10 cellular contexts compared by ENCODE assay signal in genomic region chr4:141046255-141046654, GRCh38.
DNase-seq lines count a peak whose midpoint lies in the region; ATAC-seq, FAIRE-seq and TF ChIP-seq lines count a peak whose summit lies in the region.
"Had no signal": no experiment of that assay in that cellular context is flagged by ENCODE, and none has a peak within 500 bp of the region (broad histone marks: within the 10 kb centered on the region; RNA-seq: fewer than 3 reads in every experiment).

No MANE protein-coding gene starts in this region.

- FAIRE-seq in bronchial epithelial cell (lab: Jason Lieb, UNC), result no peak
- FAIRE-seq in HepG2 (lab: Jason Lieb, UNC), result no peak

- H3K4me1 ChIP-seq in breast epithelium (no peaks in the 10 kb centered on the region), HepG2 (ENCODE audit: insufficient read depth, low read length) (no peaks in the 10 kb centered on the region), transverse colon (peaks cover 0 to 8% (median 4%) of the 10 kb centered on the region in 4 donors)

- POLR2A ChIA-PET in MCF 10A (lab: Yijun Ruan, JAX) (interaction anchor here (0.6 to 1.3 kb wide), 4 partner anchors 9 to 191 kb away, joined by 3 read pairs; no protein-coding TSS in a partner anchor), HepG2 (lab: Yijun Ruan, JAX) (no interaction called here)

- no peaks in the 10 kb centered on the region for H3K36me3 Mint-ChIP-seq in MCF 10A (ENCODE audit: insufficient read depth, unreplicated experiment)

- H3K9me3 ChIP-seq in breast epithelium, result peaks cover 6 to 9% of the 10 kb centered on the region in 2 donors
- H3K9me3 ChIP-seq in HepG2 (ENCODE audit: low read length), result peaks cover 12% of the 10 kb centered on the region
- no peaks in the 10 kb centered on the region for H3K9me3 ChIP-seq in transverse colon

- H3K4me2 ChIP-seq in HepG2 (ENCODE audit: low read depth, low read length), result no peak overlapping the region

- H3K4me3 ChIP-seq in breast epithelium (no peak overlapping the region), bronchial epithelial cell (ENCODE audit: low read depth, low read length) (no peak overlapping the region), HepG2 (replicated peaks in 1 of 3; ENCODE audit: insufficient read depth in 1 of 3, low read depth in 2 of 3, low read length in 3 of 3) (no peak overlapping the region), transverse colon (no peak overlapping the region)

- TF ChIP-seq CTCF in MCF 10A (IDR thresholded peaks at IDR 0.05; ENCODE audit: unreplicated experiment) (no peak), breast epithelium (IDR thresholded peaks at IDR 0.05) (no peak), bronchial epithelial cell (IDR thresholded peaks at IDR 0.05; ENCODE audit: insufficient read depth, low read length, severe bottlenecking) (no peak), HepG2 (CRISPR knock-in tag; IDR thresholded peaks at IDR 0.05) (no peak), transverse colon (IDR thresholded peaks at IDR 0.05) (no peak)

- H2AFZ ChIP-seq in HepG2 (ENCODE audit: low read length), result no peak overlapping the region

- no peaks in the 10 kb centered on the region for H4K20me1 ChIP-seq in HepG2 (ENCODE audit: insufficient read depth, low read length)

- no TSS peak for BruUV-seq in MCF 10A (replicated peaks; lab: Mats Ljungman, UMichigan)
- no TSS peak for BruUV-seq in HepG2 (replicated peaks; lab: Mats Ljungman, UMichigan)

- no peaks in the 10 kb centered on the region for H3K9me3 Mint-ChIP-seq in MCF 10A (ENCODE audit: unreplicated experiment)

- no peaks in the 10 kb centered on the region for H3K79me2 ChIP-seq in HepG2 (ENCODE audit: insufficient read depth, low read length)

- TF ChIP-seq POLR2A in breast epithelium (IDR thresholded peaks at IDR 0.05) (no peak), HepG2 (IDR thresholded peaks at IDR 0.05; ENCODE audit: insufficient read depth in 1 of 2, low read depth in 2 of 2, low read length in 2 of 2) (no peak), transverse colon (IDR thresholded peaks at IDR 0.05) (no peak)

- no peak overlapping the region for H3K27ac Mint-ChIP-seq in MCF 10A (ENCODE audit: low read depth, unreplicated experiment)

- H3K27me3 ChIP-seq in breast epithelium, result no peaks in the 10 kb centered on the region
- H3K27me3 ChIP-seq in bronchial epithelial cell (ENCODE audit: control insufficient read depth, insufficient read depth, low read length), result no peaks in the 10 kb centered on the region
- no peaks in the 10 kb centered on the region for H3K27me3 ChIP-seq in HepG2 (ENCODE audit: control insufficient read depth in 1 of 2, insufficient read depth in 2 of 2, low read length in 2 of 2)
- no peaks in the 10 kb centered on the region for H3K27me3 ChIP-seq in transverse colon

- no peak overlapping the region for H3K9ac ChIP-seq in HepG2 (ENCODE audit: insufficient read depth, low read depth, low read length)

- no peak overlapping the region for H3K4me3 Mint-ChIP-seq in MCF 10A (ENCODE audit: unreplicated experiment)

- no peak for TF ChIP-seq RAD21 in HepG2 (CRISPR knock-in tag; IDR thresholded peaks at IDR 0.05)

- no peak overlapping the region for H3K27ac ChIP-seq in breast epithelium
- H3K27ac ChIP-seq in HepG2 (ENCODE audit: extremely low read length, insufficient read depth, low read length), result no peak overlapping the region
- peak overlapping the region; percentile 49 to 65 (median 60) for H3K27ac ChIP-seq in transverse colon

- in situ Hi-C loops in HepG2 (cut with HindIII; ENCODE audit: extremely low pct_ligation_motif_present, low pct_unique_long_range_greater_than_20kb) (no loop called here), transverse colon (cut with MboI; ENCODE audit: low pct_ligation_motif_present in 1 of 4, low pct_unique_long_range_greater_than_20kb in 1 of 4, low sequenced_read_pairs in 3 of 4) (no loop called here)

- CTCF ChIA-PET in MCF 10A (lab: Yijun Ruan, JAX) (interaction anchor here (0.8 to 1.2 kb wide), 2 partner anchors 10 to 113 kb away, joined by 3 to 4 read pairs; no protein-coding TSS in a partner anchor), HepG2 (lab: Yijun Ruan, JAX; ENCODE audit: low intra/inter-chr PET ratio, low total read pairs) (no interaction called here)

- no peaks in the 10 kb centered on the region for H3K4me1 Mint-ChIP-seq in MCF 10A (ENCODE audit: insufficient read depth, unreplicated experiment)

- H3K27me3 Mint-ChIP-seq in MCF 10A (ENCODE audit: insufficient read depth, unreplicated experiment), result no peaks in the 10 kb centered on the region

- peak; percentile 53; the same call in 2 of the 3 replicates for ATAC-seq in HepG2
- ATAC-seq in HG02642 (IDR thresholded peaks at IDR 0.05; ENCODE audit: poor library complexity, unreplicated experiment), result no peak

- H3K36me3 ChIP-seq in breast epithelium (no peaks in the 10 kb centered on the region), bronchial epithelial cell (ENCODE audit: control insufficient read depth, insufficient read depth, low read length) (no peaks in the 10 kb centered on the region), HepG2 (replicated peaks in 1 of 2; ENCODE audit: control insufficient read depth in 1 of 2, insufficient read depth in 2 of 2, low read length in 2 of 2) (no peaks in the 10 kb centered on the region), transverse colon (no peaks in the 10 kb centered on the region)

- WGBS in HepG2 (ENCODE audit: low lambda C conversion rate), result 4% methylated on average over 3 of the region's 3 CpGs
- WGBS in transverse colon (ENCODE audit: low coverage in 1 of 2), 2 donors, result 40 to 60% methylated on average over 2 to 3 of the region's 3 CpGs

- DNase-seq in MCF 10A (ENCODE audit: unreplicated experiment), result peak; percentile 82
- DNase-seq in breast epithelium (ENCODE audit: low spot score in 2 of 2), result no peak
- peak; percentile 93 for DNase-seq in bronchial epithelial cell (ENCODE audit: low read depth)
- DNase-seq in HepG2 (ENCODE audit: low spot score), result peak; percentile 10
- no peak for DNase-seq in transverse colon
- no peak for DNase-seq in iPS-NIHi11 (ENCODE audit: low spot score)
- DNase-seq in LoVo (ENCODE audit: low spot score), result no peak
- DNase-seq: cerebellar nuclear complex, KG1 had no signal

- no peak for TF ChIP-seq EP300 in HepG2 (IDR thresholded peaks at IDR 0.05; ENCODE audit: low read depth in 2 of 2, low read length in 2 of 2)
- TF ChIP-seq EP300 in HepG2 (CRISPR knock-in tag; IDR thresholded peaks at IDR 0.05; ENCODE audit: borderline replicate concordance), result no peak
- no peak for TF ChIP-seq EP300 in transverse colon (IDR thresholded peaks at IDR 0.05; ENCODE audit: low read depth)

- intact Hi-C loops in MCF 10A (cut with micrococcal nuclease) (no loop called here), breast epithelium (cut with DNase I; ENCODE audit: low total_unique reads) (no loop called here), HepG2 (cut with micrococcal nuclease; ENCODE audit: unreplicated experiment) (no loop called here), transverse colon (cut with DNase I; ENCODE audit: low total_unique reads) (no loop called here)

TF ChIP-seq in HepG2, 621 proteins besides CTCF, POLR2A, EP300 and RAD21:
- peak; percentile 77 for TF ChIP-seq BCL6 (CRISPR knock-in tag; IDR thresholded peaks at IDR 0.05)
- no peak for TF ChIP-seq ZNF777 (CRISPR knock-in tag; IDR thresholded peaks at IDR 0.05)
- TF ChIP-seq RARA (CRISPR knock-in tag; IDR thresholded peaks at IDR 0.05), result peak; percentile 20; the same call in 1 of the 2 replicates

Comparison
In these comparisons a context has a peak if more than half of its experiments do, and no peak if none do; other contexts are left out.
1. DNase-seq: peak in MCF 10A (single experiment), bronchial epithelial cell (single experiment) and HepG2 (single experiment); none in breast epithelium (0 of 2), transverse colon (single experiment), iPS-NIHi11 (single experiment) and LoVo (single experiment).
2. H3K27ac ChIP-seq: peak in transverse colon (4 of 4); none in breast epithelium (0 of 2) and HepG2 (single experiment).